In genomic region chr12:7935773-7936581, GRCh38 we compare ENCODE assay signal across 8 cellular contexts. TPM values are rescaled to one million over a fixed set of nuclear protein-coding genes. Genes with fewer than 3 reads are reported as not detected.
DNase-seq lines count a peak whose midpoint lies in the region; ATAC-seq, FAIRE-seq and TF ChIP-seq lines count a peak whose summit lies in the region.

TSS of gene SLC2A3 (minus strand) at chr12:7936187. CDS start at chr12:7936034, 153 bp downstream.

- intact Hi-C loops in cardiac septum (cut with DNase I), result loop anchor here (1.0 to 2.0 kb wide), 3 partner anchors 24 to 75 kb away; no protein-coding TSS in a partner anchor
- intact Hi-C loops in pancreas (cut with DNase I), result no loop called here

- WGBS in adipose tissue, 3 donors, result 5 to 28% (median 9%) methylated on average over 13 of the region's 13 CpGs
- WGBS in pancreas, 2 donors, result 29% methylated on average over 13 of the region's 13 CpGs
- WGBS in tibial nerve, 2 donors, result 2% methylated on average over 13 of the region's 13 CpGs

- no peaks in the 10 kb centered on the region for H3K9me3 ChIP-seq in pancreas
- no peaks in the 10 kb centered on the region for H3K9me3 ChIP-seq in tibial nerve

- no peak for FAIRE-seq in GM12891 (lab: Jason Lieb, UNC)
- no peak for FAIRE-seq in pancreas (lab: Jason Lieb, UNC)

- TF ChIP-seq CTCF in HL-60 (IDR thresholded peaks at IDR 0.05; ENCODE audit: insufficient read depth, low read length) (no peak), pancreas (IDR thresholded peaks at IDR 0.05) (no peak), tibial nerve (IDR thresholded peaks at IDR 0.05) (peak in 1 of 5 experiments; percentile 8)

- H3K27ac ChIP-seq in HL-60 (replicated peaks), result peak within 1 kb of the TSS; percentile 50
- no peak within 1 kb of the TSS for H3K27ac ChIP-seq in adipose tissue (ENCODE audit: low read depth, low read length)
- peak within 1 kb of the TSS in 2 of 4 donors; percentile 24 to 68 for H3K27ac ChIP-seq in pancreas
- H3K27ac ChIP-seq in tibial nerve, result peak within 1 kb of the TSS; percentile 82 to 95 (median 88)

- H3K4me1 ChIP-seq in pancreas (no peaks in the 10 kb centered on the region), tibial nerve (peaks cover 0 to 32% (median 9%) of the 10 kb centered on the region in 4 donors)

- TF ChIP-seq POLR2A in GM12891 (IDR thresholded peaks at IDR 0.05; ENCODE audit: low read depth, low read length), result peak; percentile 98
- peak; percentile 79 to 87 for TF ChIP-seq POLR2A in tibial nerve (IDR thresholded peaks at IDR 0.05)

- ATAC-seq in pancreas (peak in 3 of 4 donors; percentile 55 to 72 (median 66)), HG03442 (IDR thresholded peaks at IDR 0.05; ENCODE audit: unreplicated experiment) (no peak)

- H3K27me3 ChIP-seq in HL-60 (ENCODE audit: insufficient read depth, poor library complexity, severe bottlenecking) (no peaks in the 10 kb centered on the region), pancreas (no peaks in the 10 kb centered on the region), tibial nerve (no peaks in the 10 kb centered on the region)

- H3K4me3 ChIP-seq in HL-60 (replicated peaks; ENCODE audit: insufficient read depth, low read length), result peak within 1 kb of the TSS; percentile 55
- H3K4me3 ChIP-seq in pancreas, result peak within 1 kb of the TSS in 2 of 4 donors; percentile 6 to 45
- H3K4me3 ChIP-seq in tibial nerve, result peak within 1 kb of the TSS; percentile 40 to 77 (median 66)

- TF ChIP-seq EP300 in tibial nerve (IDR thresholded peaks at IDR 0.05), result peak in 1 of 2 donors; percentile 100

- peak; percentile 47 for DNase-seq in GM12891 (ENCODE audit: insufficient read length, low spot score)
- peak; percentile 28 to 47 for DNase-seq in HL-60 (ENCODE audit: low read depth in 1 of 2, low spot score in 1 of 2)
- peak; percentile 81 for DNase-seq in T follicular helper cell (ENCODE audit: low read depth)
- DNase-seq in cardiac septum (ENCODE audit: low spot score), result peak; percentile 82
- DNase-seq in pancreas, result peak in 3 of 6 donors; percentile 6 to 28 (median 21)
- DNase-seq in tibial nerve (ENCODE audit: low spot score in 2 of 2), result peak; percentile 53 to 90

- H3K36me3 ChIP-seq in pancreas, result no peaks in the 10 kb centered on the region
- peaks cover 0 to 22% (median 17%) of the 10 kb centered on the region in 3 donors for H3K36me3 ChIP-seq in tibial nerve

TF ChIP-seq in GM12891, 5 proteins besides CTCF, POLR2A, EP300 and RAD21:
- TF ChIP-seq SPI1 (IDR thresholded peaks at IDR 0.05; ENCODE audit: low read depth, low read length), result no peak
- peak; percentile 95 for TF ChIP-seq POLR2AphosphoS5 (IDR thresholded peaks at IDR 0.05; ENCODE audit: low read depth, low read length)
- no peak for TF ChIP-seq PAX5 (IDR thresholded peaks at IDR 0.05; ENCODE audit: insufficient read depth, low read length, severe bottlenecking)
- peak; percentile 24; the same call in 1 of the 2 replicates for TF ChIP-seq POU2F2 (IDR thresholded peaks at IDR 0.05; ENCODE audit: low read depth, low read length)
- peak; percentile 78; the same call in 1 of the 2 replicates for TF ChIP-seq TAF1 (IDR thresholded peaks at IDR 0.05; ENCODE audit: low read depth, low read length)

RNA-seq across cellular contexts. Expression of gene SLC2A3, which starts in this region (rescaled TPM):
- 25.8 TPM for polyA plus RNA-seq in GM12891 (2012; ENCODE audit: low read depth, missing spikeins)
- polyA plus RNA-seq in adipose tissue, result 10 to 100 TPM in 2 of 3 donors, 1 to 10 TPM in 1; 4.3 to 79.4 (median 43.3) TPM
- 23.5 TPM for total RNA-seq in cardiac septum
- 10 to 100 TPM in 2 of 6 donors, 1 to 10 TPM in 4; 2.8 to 28.5 (median 5.6) TPM for total RNA-seq in pancreas
- 1 to 10 TPM; 1.9 to 6.3 TPM for polyA plus RNA-seq in pancreas
- total RNA-seq in tibial nerve, result 100 to 1,000 TPM in 3 of 4 donors, 10 to 100 TPM in 1; 83.4 to 262 (median 115) TPM
